In genomic region chr11:48319813-48320212, GRCh38 we compare ENCODE assay signal across 18 cellular contexts. TPM values are rescaled to one million over a fixed set of nuclear protein-coding genes. Genes with fewer than 3 reads are reported as not detected.
"Had no signal": no experiment of that assay in that cellular context is flagged by ENCODE, and none has a peak within 500 bp of the region (broad histone marks: within the 10 kb centered on the region; RNA-seq: fewer than 3 reads in every experiment).

No MANE protein-coding gene starts in this region.

RNA-seq across cellular contexts. Expression of gene OR4C3, which starts 4.9 kb away (rescaled TPM):
- total RNA-seq: naive thymus-derived CD4-positive, alpha-beta T cell; natural killer cell; occipital lobe; osteoblast; ovary; progenitor cell of endocrine pancreas; psoas muscle; renal cortical epithelial cell; right cardiac atrium; sciatic nerve; smooth muscle cell; spleen; suprapubic skin; testis; transverse colon; upper lobe of right lung; urinary bladder; uterus had no signal

RNA-seq across cellular contexts. Expression of gene OR4S1, which starts 13.8 kb away (rescaled TPM):
- total RNA-seq: naive thymus-derived CD4-positive, alpha-beta T cell; natural killer cell; occipital lobe; osteoblast; ovary; progenitor cell of endocrine pancreas; renal cortical epithelial cell; right cardiac atrium; sciatic nerve; smooth muscle cell; spleen; suprapubic skin; testis; transverse colon; upper lobe of right lung; urinary bladder; uterus had no signal

RNA-seq across cellular contexts. Expression of gene OR4C5, which starts 46.5 kb away (rescaled TPM):
- total RNA-seq: naive thymus-derived CD4-positive, alpha-beta T cell; natural killer cell; occipital lobe; osteoblast; ovary; progenitor cell of endocrine pancreas; psoas muscle; renal cortical epithelial cell; right cardiac atrium; sciatic nerve; smooth muscle cell; spleen; suprapubic skin; testis; transverse colon; upper lobe of right lung; urinary bladder; uterus had no signal

RNA-seq across cellular contexts. Expression of gene OR4X1, which starts 56.2 kb away (rescaled TPM):
- total RNA-seq: naive thymus-derived CD4-positive, alpha-beta T cell; natural killer cell; occipital lobe; osteoblast; ovary; progenitor cell of endocrine pancreas; psoas muscle; renal cortical epithelial cell; right cardiac atrium; sciatic nerve; smooth muscle cell; spleen; suprapubic skin; testis; transverse colon; upper lobe of right lung; urinary bladder; uterus had no signal
